8 cellular contexts compared by ENCODE assay signal in the genomic region with DNA sequence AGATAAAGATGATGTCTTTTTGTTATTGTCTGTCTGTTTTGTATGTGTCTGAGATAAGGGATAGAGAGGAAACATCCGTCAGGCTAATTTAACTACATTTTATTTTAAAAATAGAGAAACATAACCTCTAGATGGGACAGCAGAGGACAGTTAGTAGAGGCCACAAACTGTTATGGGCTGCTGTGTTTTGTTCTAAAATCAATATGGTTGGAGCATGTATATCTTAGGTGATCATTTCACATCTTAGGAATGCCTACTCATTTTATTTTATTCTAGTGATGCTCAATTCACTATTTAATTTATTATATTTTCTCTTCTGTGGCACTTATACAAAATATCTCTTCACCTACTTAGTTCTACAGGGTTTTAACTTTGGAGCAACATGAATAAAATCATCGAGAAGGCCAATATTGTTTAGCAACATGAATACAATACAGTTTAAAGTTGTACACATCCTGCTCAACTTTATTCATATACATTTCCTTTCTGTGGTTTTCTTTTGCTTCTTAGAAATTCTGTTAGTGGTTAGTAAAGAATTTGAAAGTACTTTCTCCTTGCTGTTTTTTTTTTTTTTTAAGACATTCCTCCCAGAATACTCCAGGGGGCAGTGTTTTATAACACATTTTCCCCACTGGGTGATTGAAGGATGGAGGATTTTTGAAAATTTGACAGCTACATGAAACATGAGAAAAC.
A peak's percentile ranks its signal among the peaks of the same experiment; 100 is the strongest.
DNase-seq lines count a peak whose midpoint lies in the region; ATAC-seq and TF ChIP-seq lines count a peak whose summit lies in the region.

No MANE protein-coding gene starts in this region.

- ATAC-seq in GM18861 (IDR thresholded peaks at IDR 0.05; ENCODE audit: unreplicated experiment) (peak; percentile 82), HG02678 (IDR thresholded peaks at IDR 0.05; ENCODE audit: unreplicated experiment) (no peak)
- ATAC-seq in activated CD8-positive, alpha-beta T cell treated with anti-CD3 and anti-CD28 coated beads, Interleukin-2, amount 10 ng/mL, durations not matched to agents 7 days and 5 days, result peak; percentile 87

- H3K4me3 ChIP-seq in uterus, result no peak overlapping the region

- peaks cover 4% of the 10 kb centered on the region for H3K36me3 Mint-ChIP-seq in activated CD8-positive, alpha-beta T cell treated with anti-CD3 and anti-CD28 coated beads, Interleukin-2, amount 10 ng/mL, durations not matched to agents 7 days and 5 days (ENCODE audit: low read depth)

- no peaks in the 10 kb centered on the region for H3K9me3 ChIP-seq in uterus

- TF ChIP-seq CTCF in uterus (IDR thresholded peaks at IDR 0.05), result peak; percentile 14 to 30 (median 28)

- TF ChIP-seq POLR2A in uterus (IDR thresholded peaks at IDR 0.05), result no peak

- H3K4me3 Mint-ChIP-seq in activated CD8-positive, alpha-beta T cell treated with anti-CD3 and anti-CD28 coated beads, Interleukin-2, amount 10 ng/mL, durations not matched to agents 7 days and 5 days, result peak overlapping the region; percentile 61

- no peaks in the 10 kb centered on the region for H3K27me3 ChIP-seq in uterus

- POLR2A ChIA-PET in activated CD8-positive, alpha-beta T cell treated with anti-CD3 and anti-CD28 coated beads, Interleukin-2, amount 10 ng/mL, durations not matched to agents 7 days and 5 days (lab: Charles Lee), result no interaction called here

- peak; percentile 53 for DNase-seq in COLO829 (ENCODE audit: low spot score)
- peak; percentile 17 for DNase-seq in HuH-7.5 (ENCODE audit: low spot score)
- DNase-seq in activated CD8-positive, alpha-beta T cell treated with anti-CD3 and anti-CD28 coated beads, Interleukin-2, amount 10 ng/mL, durations not matched to agents 7 days and 5 days, result peak; percentile 29
- DNase-seq in inferior parietal cortex (ENCODE audit: extremely low spot score), result peak; percentile 81
- no peak for DNase-seq in uterus
- DNase-seq in stimulated activated CD4-positive, alpha-beta T cell treated with anti-CD3 and anti-CD28 coated beads, Interleukin-12 subunit alpha, Interleukin-12 subunit beta, amount 100 ng/mL, for 4 hours, result no peak

- no peaks in the 10 kb centered on the region for H3K4me1 ChIP-seq in uterus

- peak overlapping the region; percentile 92 for H3K27ac Mint-ChIP-seq in activated CD8-positive, alpha-beta T cell treated with anti-CD3 and anti-CD28 coated beads, Interleukin-2, amount 10 ng/mL, durations not matched to agents 7 days and 5 days

- H3K4me1 Mint-ChIP-seq in activated CD8-positive, alpha-beta T cell treated with anti-CD3 and anti-CD28 coated beads, Interleukin-2, amount 10 ng/mL, durations not matched to agents 7 days and 5 days (ENCODE audit: low read depth), result peaks cover 32% of the 10 kb centered on the region

- CTCF ChIA-PET in activated CD8-positive, alpha-beta T cell treated with anti-CD3 and anti-CD28 coated beads, Interleukin-2, amount 10 ng/mL, durations not matched to agents 7 days and 5 days (lab: Charles Lee), result interaction anchor here (0.9 to 4.1 kb wide), 3 partner anchors 8 to 30 kb away, joined by 3 to 35 read pairs (median 3); no protein-coding TSS in a partner anchor

- H3K9me3 Mint-ChIP-seq in activated CD8-positive, alpha-beta T cell treated with anti-CD3 and anti-CD28 coated beads, Interleukin-2, amount 10 ng/mL, durations not matched to agents 7 days and 5 days (ENCODE audit: insufficient read depth), result no peaks in the 10 kb centered on the region

- no peaks in the 10 kb centered on the region for H3K36me3 ChIP-seq in uterus

- intact Hi-C loops in uterus (cut with DNase I; ENCODE audit: low total_unique reads), result no loop called here

- peaks cover 5% of the 10 kb centered on the region for H3K27me3 Mint-ChIP-seq in activated CD8-positive, alpha-beta T cell treated with anti-CD3 and anti-CD28 coated beads, Interleukin-2, amount 10 ng/mL, durations not matched to agents 7 days and 5 days (ENCODE audit: low read depth)

- H3K27ac ChIP-seq in uterus, result no peak overlapping the region

Comparison
In these comparisons a context has a peak if more than half of its experiments do, and no peak if none do; other contexts are left out.
1. DNase-seq: peak in COLO829 (single experiment), HuH-7.5 (single experiment), activated CD8-positive, alpha-beta T cell treated with anti-CD3 and anti-CD28 coated beads, Interleukin-2, amount 10 ng/mL, durations not matched to agents 7 days and 5 days (single experiment) and inferior parietal cortex (single experiment); none in uterus (0 of 2) and stimulated activated CD4-positive, alpha-beta T cell treated with anti-CD3 and anti-CD28 coated beads, Interleukin-12 subunit alpha, Interleukin-12 subunit beta, amount 100 ng/mL, for 4 hours (single experiment).